ENCODE assay signal across 7 cellular contexts in genomic region chr20:431012-431904, GRCh38. TPM values are rescaled to one million over a fixed set of nuclear protein-coding genes. Genes with fewer than 3 reads are reported as not detected.
DNase-seq lines count a peak whose midpoint lies in the region; ATAC-seq, FAIRE-seq and TF ChIP-seq lines count a peak whose summit lies in the region.

No MANE protein-coding gene starts in this region.

- no peak overlapping the region for H3K27ac ChIP-seq in SJSA1
- peak overlapping the region in 1 of 2 donors; percentile 3 for H3K27ac ChIP-seq in breast epithelium

- no peaks in the 10 kb centered on the region for H3K27me3 Mint-ChIP-seq in stimulated activated memory B cell treated with anti-CD40 and anti-IgM and Interleukin-4, amounts not matched to agents 10 μg/mL and 1 μg/mL and 100 μg/mL, for 72 hours

- H3K36me3 Mint-ChIP-seq in stimulated activated memory B cell treated with anti-CD40 and anti-IgM and Interleukin-4, amounts not matched to agents 10 μg/mL and 1 μg/mL and 100 μg/mL, for 72 hours, result peaks cover 45% of the 10 kb centered on the region

- DNase-seq in NAMALWA (ENCODE audit: low spot score) (peak; percentile 69), SJSA1 (ENCODE audit: low read depth in 1 of 2, low spot score in 2 of 2) (peak; percentile 19 to 69), breast epithelium (ENCODE audit: low spot score in 2 of 2) (peak; percentile 36 to 66), islet precursor cell (peak; percentile 84), ureter (ENCODE audit: low spot score) (no peak)

- H3K27me3 ChIP-seq in SJSA1 (replicated peaks) (no peaks in the 10 kb centered on the region), breast epithelium (no peaks in the 10 kb centered on the region)

- H3K9me3 Mint-ChIP-seq in stimulated activated memory B cell treated with anti-CD40 and anti-IgM and Interleukin-4, amounts not matched to agents 10 μg/mL and 1 μg/mL and 100 μg/mL, for 72 hours, result no peaks in the 10 kb centered on the region

- H3K4me1 ChIP-seq in SJSA1 (replicated peaks), result no peaks in the 10 kb centered on the region
- H3K4me1 ChIP-seq in breast epithelium, result no peaks in the 10 kb centered on the region

- no peak overlapping the region for H3K4me3 Mint-ChIP-seq in stimulated activated memory B cell treated with anti-CD40 and anti-IgM and Interleukin-4, amounts not matched to agents 10 μg/mL and 1 μg/mL and 100 μg/mL, for 72 hours

- TF ChIP-seq CTCF in breast epithelium (IDR thresholded peaks at IDR 0.05), result peak in 2 of 3 donors; percentile 56 to 63

- intact Hi-C loops in breast epithelium (cut with DNase I; ENCODE audit: low total_unique reads), result no loop called here

- H3K9me3 ChIP-seq in SJSA1 (replicated peaks) (no peaks in the 10 kb centered on the region), breast epithelium (no peaks in the 10 kb centered on the region)

- H3K4me3 ChIP-seq in SJSA1 (no peak overlapping the region), breast epithelium (no peak overlapping the region)

- H3K27ac Mint-ChIP-seq in stimulated activated memory B cell treated with anti-CD40 and anti-IgM and Interleukin-4, amounts not matched to agents 10 μg/mL and 1 μg/mL and 100 μg/mL, for 72 hours, result peak overlapping the region; percentile 20

- FAIRE-seq in G401.6 (lab: Jason Lieb, UNC), result peak; percentile 67

- peaks cover 49% of the 10 kb centered on the region for H3K4me1 Mint-ChIP-seq in stimulated activated memory B cell treated with anti-CD40 and anti-IgM and Interleukin-4, amounts not matched to agents 10 μg/mL and 1 μg/mL and 100 μg/mL, for 72 hours

- peaks cover 85% of the 10 kb centered on the region for H3K36me3 ChIP-seq in SJSA1
- H3K36me3 ChIP-seq in breast epithelium, result no peaks in the 10 kb centered on the region

- TF ChIP-seq POLR2A in breast epithelium (IDR thresholded peaks at IDR 0.05), result no peak

- no peak for ATAC-seq in stimulated activated memory B cell treated with anti-CD40 and anti-IgM and Interleukin-4, amounts not matched to agents 10 μg/mL and 1 μg/mL and 100 μg/mL, for 72 hours

RNA-seq across cellular contexts. Expression of gene RBCK1, which starts 23.2 kb away (rescaled TPM):
- total RNA-seq in SJSA1 (2014; rRNA removed; shearing (Covaris generic)), result 78.4 and 98.8 TPM in 2 replicates
- total RNA-seq in breast epithelium (10 to 100 TPM; 61.3 to 69.5 (median 66.2) TPM), ureter (133 TPM)

RNA-seq across cellular contexts. Expression of gene TBC1D20, which starts 31.1 kb away (rescaled TPM):
- 19.5 and 20.1 TPM in 2 replicates for total RNA-seq in SJSA1 (2014; rRNA removed; shearing (Covaris generic))
- total RNA-seq in breast epithelium (10 to 100 TPM; 37.7 to 56.6 (median 42.3) TPM), ureter (48.6 TPM)

RNA-seq across cellular contexts. Expression of gene TRIB3, which starts 50.7 kb away (rescaled TPM):
- 29.0 and 37.2 TPM in 2 replicates for total RNA-seq in SJSA1 (2014; rRNA removed; shearing (Covaris generic))
- 10 to 100 TPM in 2 of 3 donors, 1 to 10 TPM in 1; 4.5 to 18.0 (median 14.5) TPM for total RNA-seq in breast epithelium
- total RNA-seq in ureter, result 28.1 TPM
